ENCODE assay signal across 11 cellular contexts in the genomic region with DNA sequence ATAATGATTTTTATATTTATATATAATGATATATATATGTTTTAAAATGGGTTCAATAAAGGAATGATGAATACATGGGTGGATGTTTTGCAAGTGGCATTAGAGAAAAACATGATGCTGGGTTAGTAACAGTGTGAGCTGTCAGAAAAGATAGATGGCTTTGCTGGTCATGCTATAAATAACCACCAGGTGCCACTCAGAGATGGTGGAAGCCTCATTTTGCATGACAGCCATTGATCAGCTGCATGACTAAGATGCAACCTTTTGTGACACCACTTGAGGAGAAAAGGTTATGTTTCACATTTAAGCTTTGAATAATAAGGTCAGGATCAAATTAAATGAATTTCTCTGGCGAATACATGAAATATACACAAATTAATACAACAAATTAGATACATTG.
DNase-seq lines count a peak whose midpoint lies in the region; ATAC-seq lines count a peak whose summit lies in the region.
"Had no signal": no experiment of that assay in that cellular context is flagged by ENCODE, and none has a peak within 500 bp of the region (broad histone marks: within the 10 kb centered on the region; RNA-seq: fewer than 3 reads in every experiment).

No MANE protein-coding gene starts in this region.

- ATAC-seq in GM18520 (IDR thresholded peaks at IDR 0.05; ENCODE audit: unreplicated experiment): peak; percentile 98
- ATAC-seq in HG02678 (IDR thresholded peaks at IDR 0.05; ENCODE audit: unreplicated experiment): peak; percentile 91
- ATAC-seq in GM21825 (IDR thresholded peaks at IDR 0.05; ENCODE audit: unreplicated experiment): no peak
- ATAC-seq in aorta (ENCODE audit: low FRiP score): no peak
- ATAC-seq in Right ventricle myocardium superior (ENCODE audit: poor library complexity): no peak

- no peaks in the 10 kb centered on the region for H3K36me3 ChIP-seq in aorta (ENCODE audit: control insufficient read depth in 1 of 2, insufficient read depth in 2 of 2, low read length in 1 of 2)
- H3K36me3 ChIP-seq: MG63, suprapubic skin had no signal

- 94 to 98% methylated on average over 1 of the region's 1 CpG for WGBS in aorta, 2 donors

- peak; percentile 27 for DNase-seq in NCI-H2227 treated with DMSO at 0.1 percent for 48 hours (lab: John Stamatoyannopoulos, UW)
- DNase-seq in kidney tubule cell (ENCODE audit: low spot score): peak; percentile 40
- DNase-seq in cerebellum (ENCODE audit: low spot score): no peak
- DNase-seq in aorta: no peak
- no peak for DNase-seq in Right ventricle myocardium superior
- DNase-seq: MG63, posterior cingulate gyrus had no signal

- H3K9me3 ChIP-seq in aorta (ENCODE audit: control insufficient read depth, low read length): no peaks in the 10 kb centered on the region
- H3K9me3 ChIP-seq: MG63, suprapubic skin had no signal

- no peaks in the 10 kb centered on the region for H3K4me1 ChIP-seq in aorta (ENCODE audit: control insufficient read depth in 1 of 2, insufficient read depth in 2 of 2, low read length in 2 of 2)
- H3K4me1 ChIP-seq: suprapubic skin had no signal

- no peaks in the 10 kb centered on the region for H3K27me3 ChIP-seq in aorta (ENCODE audit: control insufficient read depth in 1 of 2, insufficient read depth in 2 of 2, low read length in 1 of 2)
- H3K27me3 ChIP-seq: MG63, suprapubic skin had no signal

- no peak overlapping the region for H3K27ac ChIP-seq in aorta (ENCODE audit: low read depth in 1 of 2, low read length in 2 of 2)
- H3K27ac ChIP-seq: suprapubic skin had no signal

- intact Hi-C loops in aorta (cut with DNase I) (no loop called here), Right ventricle myocardium superior (cut with DNase I) (no loop called here)

- H3K4me3 ChIP-seq in aorta (ENCODE audit: low read length in 2 of 2): no peak overlapping the region
- H3K4me3 ChIP-seq: MG63, suprapubic skin had no signal

Comparison
In these comparisons a context has a peak if more than half of its experiments do, and no peak if none do; other contexts are left out.
1. ATAC-seq: peak in GM18520 (single experiment) and HG02678 (single experiment); none in GM21825 (single experiment), aorta (single experiment) and Right ventricle myocardium superior (single experiment).
2. DNase-seq: peak in NCI-H2227 treated with DMSO at 0.1 percent for 48 hours (single experiment) and kidney tubule cell (single experiment); none in cerebellum (single experiment), aorta (0 of 2) and Right ventricle myocardium superior (single experiment).